Comparison of ENCODE assay signal across 8 cellular contexts in the genomic region with DNA sequence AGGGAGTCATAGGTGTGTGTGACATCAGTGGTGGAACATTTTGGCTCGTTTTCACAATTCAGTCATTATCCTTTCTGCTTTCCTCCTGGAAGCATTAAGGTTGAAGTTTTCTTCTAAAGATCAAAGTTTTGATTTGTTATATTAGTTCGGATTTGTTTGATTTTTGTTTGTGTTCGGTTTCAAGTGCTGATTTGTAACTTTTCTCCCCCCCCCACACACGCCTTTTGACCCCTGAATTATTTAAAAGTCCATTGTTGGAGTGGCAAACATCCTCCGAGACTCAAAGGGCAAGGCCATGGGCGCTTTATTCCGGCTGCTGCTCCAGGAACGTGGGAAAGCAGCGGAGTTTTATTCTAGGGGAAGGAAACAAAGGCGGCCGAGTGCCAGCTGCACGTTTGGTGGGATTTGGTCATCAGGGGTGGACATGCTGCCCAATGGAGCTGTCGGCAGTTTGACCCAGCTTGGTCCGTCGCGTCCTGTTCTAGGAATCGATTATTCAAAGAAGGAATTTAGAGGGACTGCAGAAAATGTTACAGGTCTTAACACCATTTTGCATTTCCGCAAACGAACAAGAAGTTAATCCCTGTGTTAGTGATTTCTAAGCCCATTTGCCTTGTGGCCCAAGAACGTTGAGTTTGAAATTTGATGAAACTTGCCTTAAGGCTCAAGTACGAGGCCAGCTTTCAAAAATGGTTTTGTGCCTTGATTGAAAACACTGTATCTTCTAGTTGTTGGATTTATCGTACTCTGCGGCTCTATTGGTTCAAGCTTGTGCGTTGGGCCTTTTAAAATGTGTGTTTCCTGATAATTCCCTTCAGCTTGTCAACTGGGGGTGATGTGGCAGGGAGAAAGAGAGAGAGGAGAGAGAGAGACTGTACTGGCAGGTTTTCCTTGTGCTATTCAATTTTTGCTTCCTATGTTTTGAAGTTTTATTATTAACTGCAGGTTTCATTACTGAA. TPM values are rescaled to one million over a fixed set of nuclear protein-coding genes. Genes with fewer than 3 reads are reported as not detected.
DNase-seq lines count a peak whose midpoint lies in the region; ATAC-seq and TF ChIP-seq lines count a peak whose summit lies in the region.

No MANE protein-coding gene starts in this region.

- no peak for TF ChIP-seq RAD21 in neural cell (conservative IDR thresholded peaks at IDR 0.05)

- peaks cover 3% of the 10 kb centered on the region for H3K4me1 ChIP-seq in ACC112 (ENCODE audit: control insufficient read depth, insufficient read depth, low read length, unreplicated experiment)
- peaks cover 21% of the 10 kb centered on the region for H3K4me1 ChIP-seq in GM23248 (ENCODE audit: insufficient read depth)

- peak overlapping the region; percentile 97 for H3K9ac ChIP-seq in GM23248
- H3K9ac ChIP-seq in neural cell (ENCODE audit: low read length), result peak overlapping the region; percentile 78

- H3K9me3 ChIP-seq in GM23248 (ENCODE audit: low read depth) (no peaks in the 10 kb centered on the region), neural cell (ENCODE audit: low read length) (no peaks in the 10 kb centered on the region)

- TF ChIP-seq EP300 in neural cell (conservative IDR thresholded peaks at IDR 0.05; ENCODE audit: poor library complexity, severe bottlenecking), result no peak

- no peaks in the 10 kb centered on the region for H3F3A ChIP-seq in GM23248 (ENCODE audit: insufficient read depth)
- H3F3A ChIP-seq in neural cell (ENCODE audit: insufficient read depth, low read length, poor library complexity, severe bottlenecking), result no peaks in the 10 kb centered on the region

- H3K27me3 ChIP-seq in ACC112 (ENCODE audit: insufficient read depth, low read length), result no peaks in the 10 kb centered on the region
- no peaks in the 10 kb centered on the region for H3K27me3 ChIP-seq in GM23248 (replicated peaks; ENCODE audit: insufficient read depth)
- no peaks in the 10 kb centered on the region for H3K27me3 ChIP-seq in neural cell (ENCODE audit: insufficient read depth, low read depth, low read length)

- H3K4me3 ChIP-seq in ACC112 (ENCODE audit: low read depth, low read length) (peak overlapping the region; percentile 84), GM23248 (peak overlapping the region; percentile 87), fibroblast of mammary gland (ENCODE audit: control insufficient read depth, low read depth, low read length) (peak overlapping the region; percentile 63), neural cell (ENCODE audit: low read length) (peak overlapping the region; percentile 72)

- H4K20me1 ChIP-seq in GM23248 (ENCODE audit: insufficient read depth), result no peaks in the 10 kb centered on the region
- H4K20me1 ChIP-seq in neural cell (ENCODE audit: insufficient read depth), result no peaks in the 10 kb centered on the region

- no peak for TF ChIP-seq CTCF in fibroblast of mammary gland (conservative IDR thresholded peaks at IDR 0.05; ENCODE audit: control insufficient read depth, insufficient read depth, low read depth, low read length)
- no peak for TF ChIP-seq CTCF in neural cell (IDR thresholded peaks at IDR 0.05; ENCODE audit: poor library complexity, severe bottlenecking)

- ATAC-seq in HG02840 (IDR thresholded peaks at IDR 0.05; ENCODE audit: low FRiP score, unreplicated experiment), result no peak
- ATAC-seq in HG03025 (IDR thresholded peaks at IDR 0.05; ENCODE audit: low FRiP score, unreplicated experiment), result no peak

- H3K27ac ChIP-seq in ACC112 (ENCODE audit: low read depth, low read length), result peak overlapping the region; percentile 91
- peak overlapping the region; percentile 95 for H3K27ac ChIP-seq in GM23248
- peak overlapping the region; percentile 79 for H3K27ac ChIP-seq in neural cell (ENCODE audit: low read length)

- H3K4me2 ChIP-seq in GM23248 (ENCODE audit: unreplicated experiment) (peak overlapping the region; percentile 97), neural cell (ENCODE audit: low read length) (peak overlapping the region; percentile 62)

- no peaks in the 10 kb centered on the region for H3K36me3 ChIP-seq in ACC112 (ENCODE audit: insufficient read depth, low read length)
- no peaks in the 10 kb centered on the region for H3K36me3 ChIP-seq in GM23248 (ENCODE audit: low read depth)
- H3K36me3 ChIP-seq in neural cell (ENCODE audit: insufficient read depth, low read length), result no peaks in the 10 kb centered on the region

- H2AFZ ChIP-seq in ACC112 (ENCODE audit: low read length, unreplicated experiment), result peak overlapping the region; percentile 38
- peak overlapping the region; percentile 88 for H2AFZ ChIP-seq in GM23248
- no peak overlapping the region for H2AFZ ChIP-seq in neural cell (ENCODE audit: low read depth, low read length)

- H3K79me2 ChIP-seq in ACC112 (ENCODE audit: control insufficient read depth, insufficient read depth, low read length, unreplicated experiment) (peaks cover 48% of the 10 kb centered on the region), GM23248 (ENCODE audit: insufficient read depth) (peaks cover 74% of the 10 kb centered on the region), neural cell (replicated peaks; ENCODE audit: insufficient read depth, low read length) (peaks cover 7% of the 10 kb centered on the region)

- H3K9me2 ChIP-seq in GM23248 (ENCODE audit: insufficient read depth) (no peaks in the 10 kb centered on the region), neural cell (ENCODE audit: insufficient read depth, low read length) (no peaks in the 10 kb centered on the region)

- in situ Hi-C loops in GM23248 (cut with MboI), result no loop called here

- WGBS in GM23248 (ENCODE audit: low coverage in 1 of 2, low lambda C conversion rate in 2 of 2, missing lambda C conversion rate in 2 of 2), 2 experiments, result 1 to 3% methylated on average over 18 to 24 of the region's 24 CpGs

- DNase-seq in GM23248, result peak; percentile 60
- DNase-seq in UCSD-AML1 (lab: John Stamatoyannopoulos, UW; ENCODE audit: unreplicated experiment), result peak; percentile 10
- peak; percentile 41 for DNase-seq in fibroblast of mammary gland (ENCODE audit: low read depth)
- no peak for DNase-seq in NCI-H187 (lab: John Stamatoyannopoulos, UW)

TF ChIP-seq in neural cell, 6 proteins besides CTCF, POLR2A, EP300 and RAD21:
- no peak for TF ChIP-seq POLR2AphosphoS5 (IDR thresholded peaks at IDR 0.05)
- no peak for TF ChIP-seq MXI1 (conservative IDR thresholded peaks at IDR 0.05; ENCODE audit: poor library complexity, severe bottlenecking)
- TF ChIP-seq SMC3 (conservative IDR thresholded peaks at IDR 0.05; ENCODE audit: poor library complexity), result no peak
- TF ChIP-seq, protein P1, sequence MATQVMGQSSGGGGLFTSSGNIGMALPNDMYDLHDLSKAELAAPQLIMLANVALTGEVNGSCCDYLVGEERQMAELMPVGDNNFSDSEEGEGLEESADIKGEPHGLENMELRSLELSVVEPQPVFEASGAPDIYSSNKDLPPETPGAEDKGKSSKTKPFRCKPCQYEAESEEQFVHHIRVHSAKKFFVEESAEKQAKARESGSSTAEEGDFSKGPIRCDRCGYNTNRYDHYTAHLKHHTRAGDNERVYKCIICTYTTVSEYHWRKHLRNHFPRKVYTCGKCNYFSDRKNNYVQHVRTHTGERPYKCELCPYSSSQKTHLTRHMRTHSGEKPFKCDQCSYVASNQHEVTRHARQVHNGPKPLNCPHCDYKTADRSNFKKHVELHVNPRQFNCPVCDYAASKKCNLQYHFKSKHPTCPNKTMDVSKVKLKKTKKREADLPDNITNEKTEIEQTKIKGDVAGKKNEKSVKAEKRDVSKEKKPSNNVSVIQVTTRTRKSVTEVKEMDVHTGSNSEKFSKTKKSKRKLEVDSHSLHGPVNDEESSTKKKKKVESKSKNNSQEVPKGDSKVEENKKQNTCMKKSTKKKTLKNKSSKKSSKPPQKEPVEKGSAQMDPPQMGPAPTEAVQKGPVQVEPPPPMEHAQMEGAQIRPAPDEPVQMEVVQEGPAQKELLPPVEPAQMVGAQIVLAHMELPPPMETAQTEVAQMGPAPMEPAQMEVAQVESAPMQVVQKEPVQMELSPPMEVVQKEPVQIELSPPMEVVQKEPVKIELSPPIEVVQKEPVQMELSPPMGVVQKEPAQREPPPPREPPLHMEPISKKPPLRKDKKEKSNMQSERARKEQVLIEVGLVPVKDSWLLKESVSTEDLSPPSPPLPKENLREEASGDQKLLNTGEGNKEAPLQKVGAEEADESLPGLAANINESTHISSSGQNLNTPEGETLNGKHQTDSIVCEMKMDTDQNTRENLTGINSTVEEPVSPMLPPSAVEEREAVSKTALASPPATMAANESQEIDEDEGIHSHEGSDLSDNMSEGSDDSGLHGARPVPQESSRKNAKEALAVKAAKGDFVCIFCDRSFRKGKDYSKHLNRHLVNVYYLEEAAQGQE (IDR thresholded peaks at IDR 0.05; ENCODE audit: borderline replicate concordance), result no peak
TF ChIP-seq in neural cell: peak in this region for 0.

RNA-seq across cellular contexts. Expression of a gene that starts 0.6 kb away (rescaled TPM):
- 7.1 and 8.5 TPM in 2 replicates for total RNA-seq in GM23248 (2014; rRNA removed; shearing (Covaris generic))
- 6.1 and 6.3 TPM in 2 replicates for polyA plus RNA-seq in GM23248 (2016; fragmentation: Nextera tagmentation; extraction: Ambion mirVana)
- 7.9 and 9.1 TPM in 2 replicates for polyA plus RNA-seq in neural cell
- polyA minus RNA-seq in neural cell, result 12.9 and 14.2 TPM in 2 replicates

Comparison
In these comparisons a context has a peak if more than half of its experiments do, and no peak if none do; other contexts are left out.
1. DNase-seq: peak in GM23248 (single experiment), UCSD-AML1 (single experiment) and fibroblast of mammary gland (single experiment); none in NCI-H187 (0 of 2).
2. Peak in every context shown above with its lines, with median percentiles within 50 percentile points of each other: H3K27ac ChIP-seq and H3K4me3 ChIP-seq.